In the genomic region with DNA sequence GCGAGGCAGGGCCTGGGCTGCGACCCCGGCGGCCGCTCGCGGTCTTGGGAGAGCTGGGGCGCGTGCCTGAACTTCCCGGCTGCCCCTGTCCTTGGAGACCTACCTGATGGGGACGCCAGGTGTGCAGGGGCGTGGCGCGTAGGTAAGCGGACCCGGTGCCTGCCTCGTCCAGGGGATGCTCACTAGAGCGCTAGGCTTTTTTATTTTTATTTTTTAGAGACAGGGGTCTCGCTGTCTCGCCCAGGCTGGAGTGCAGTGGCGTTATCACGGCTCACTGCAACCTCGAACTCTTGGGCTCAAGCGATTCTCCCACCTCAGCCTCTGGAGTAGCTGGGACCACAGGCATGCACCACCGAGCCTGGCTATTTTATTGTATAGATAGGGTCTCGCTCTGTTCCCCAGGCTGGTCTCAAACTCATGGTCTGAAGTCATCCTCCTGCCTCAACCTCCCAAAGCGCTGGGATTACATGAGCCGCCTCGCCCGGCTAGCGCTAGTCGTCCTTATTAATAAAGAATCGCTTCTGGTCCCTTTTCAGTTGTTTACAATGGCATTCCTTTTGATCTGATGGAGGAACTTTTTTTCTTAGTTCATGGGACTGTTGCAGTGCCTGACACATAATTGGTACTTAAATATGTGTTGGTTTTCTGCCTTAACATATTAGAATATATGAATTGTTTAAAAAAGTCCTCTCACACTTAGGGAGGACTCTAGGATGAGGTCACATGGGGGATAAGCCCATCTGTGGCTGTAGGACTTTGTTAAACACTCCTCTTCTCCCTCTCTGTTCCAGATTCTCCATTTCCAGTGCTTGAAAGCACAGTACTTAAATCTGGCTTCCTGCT, we compare ENCODE assay signal across 8 cellular contexts. TPM values are rescaled to one million over a fixed set of nuclear protein-coding genes. Genes with fewer than 3 reads are reported as not detected.
DNase-seq lines count a peak whose midpoint lies in the region; ATAC-seq and TF ChIP-seq lines count a peak whose summit lies in the region.

No MANE protein-coding gene starts in this region.

- H3K36me3 ChIP-seq in HUES48 (ENCODE audit: control insufficient read depth, insufficient read depth, low read length) (peaks cover 35% of the 10 kb centered on the region), ascending aorta (peaks cover 0 to 27% of the 10 kb centered on the region in 2 donors), liver (ENCODE audit: control insufficient read depth in 4 of 4, insufficient read depth in 3 of 4, low read depth in 1 of 4, low read length in 3 of 4) (peaks cover 0 to 14% (median 6%) of the 10 kb centered on the region in 4 donors), upper lobe of left lung (peaks cover 0 to 24% (median 8%) of the 10 kb centered on the region in 4 donors)

- no peak for ATAC-seq in upper lobe of left lung (ENCODE audit: low FRiP score in 2 of 2)
- no peak for ATAC-seq in HG03159 (IDR thresholded peaks at IDR 0.05; ENCODE audit: unreplicated experiment)

- 17% methylated on average over 33 of the region's 33 CpGs for WGBS in liver
- 11 to 18% methylated on average over 16 to 17 of the region's 33 CpGs for WGBS in upper lobe of left lung, 2 donors

- H3K4me3 ChIP-seq in HUES48 (ENCODE audit: low read depth, low read length) = peak overlapping the region; percentile 76
- H3K4me3 ChIP-seq in ascending aorta = peak overlapping the region; percentile 93 to 94
- H3K4me3 ChIP-seq in liver (ENCODE audit: low read depth in 1 of 3, low read length in 3 of 3) = peak overlapping the region; percentile 73 to 95 (median 92)
- H3K4me3 ChIP-seq in upper lobe of left lung = peak overlapping the region; percentile 56 to 91 (median 86)

- no peak for TF ChIP-seq POLR2A in upper lobe of left lung (IDR thresholded peaks at IDR 0.05)

- H3K9ac ChIP-seq in HUES48 (ENCODE audit: low read depth, low read length) (peak overlapping the region; percentile 89), liver (ENCODE audit: low read depth in 1 of 2, low read length in 2 of 2) (peak overlapping the region in 1 of 2 donors; percentile 98)

- H3K4me1 ChIP-seq in HUES48 (ENCODE audit: control insufficient read depth, insufficient read depth, low read length) = peaks cover 22% of the 10 kb centered on the region
- peaks cover 0 to 14% of the 10 kb centered on the region in 2 donors for H3K4me1 ChIP-seq in ascending aorta
- peaks cover 0 to 20% (median 2%) of the 10 kb centered on the region in 4 donors for H3K4me1 ChIP-seq in liver (ENCODE audit: control insufficient read depth in 4 of 4, insufficient read depth in 4 of 4, low read length in 3 of 4)
- H3K4me1 ChIP-seq in upper lobe of left lung = peaks cover 14 to 37% (median 16%) of the 10 kb centered on the region in 4 donors

- no peak for TF ChIP-seq RAD21 in liver (IDR thresholded peaks at IDR 0.05)

- DNase-seq in ascending aorta (ENCODE audit: low spot score in 2 of 2) (no peak), upper lobe of left lung (peak in 1 of 2 donors; percentile 13), NCI-H774 (lab: John Stamatoyannopoulos, UW) (no peak)
- DNase-seq in activated CD8-positive, alpha-beta memory T cell treated with anti-CD3 and anti-CD28 coated beads, Interleukin-2, amount 50 U/mL, for 48 hours = no peak

- H3K27me3 ChIP-seq in HUES48 (ENCODE audit: control insufficient read depth, insufficient read depth, low read length) (no peaks in the 10 kb centered on the region), ascending aorta (no peaks in the 10 kb centered on the region), liver (ENCODE audit: control insufficient read depth in 4 of 4, insufficient read depth in 4 of 4, low read length in 3 of 4) (no peaks in the 10 kb centered on the region), upper lobe of left lung (no peaks in the 10 kb centered on the region)

- TF ChIP-seq CTCF in C4-2B (conservative IDR thresholded peaks at IDR 0.05) (no peak), ascending aorta (IDR thresholded peaks at IDR 0.05) (peak in 1 of 3 experiments; percentile 4), liver (IDR thresholded peaks at IDR 0.05; ENCODE audit: low read depth, low read length, missing input control) (no peak), upper lobe of left lung (IDR thresholded peaks at IDR 0.05) (peak in 2 of 6 experiments; percentile 2 to 45)

- TF ChIP-seq EP300 in upper lobe of left lung (IDR thresholded peaks at IDR 0.05) = no peak

- intact Hi-C loops in ascending aorta (cut with DNase I) = loop anchor here (2.0 to 5.0 kb wide), 3 partner anchors 34 to 770 kb away; a partner anchor contains a TSS

- H3K9me3 ChIP-seq in HUES48 (ENCODE audit: control insufficient read depth, insufficient read depth, low read length) (no peaks in the 10 kb centered on the region), ascending aorta (no peaks in the 10 kb centered on the region), liver (ENCODE audit: control insufficient read depth in 4 of 4, low read length in 3 of 4) (no peaks in the 10 kb centered on the region), upper lobe of left lung (no peaks in the 10 kb centered on the region)

- H3K27ac ChIP-seq in C4-2B (peak overlapping the region; percentile 98), HUES48 (ENCODE audit: low read depth, low read length) (peak overlapping the region; percentile 99), ascending aorta (peak overlapping the region; percentile 99 to 100), liver (ENCODE audit: low read depth in 1 of 2, low read length in 2 of 2) (peak overlapping the region in 1 of 2 donors; percentile 99), upper lobe of left lung (peak overlapping the region; percentile 92 to 99 (median 99))

TF ChIP-seq in liver, 16 proteins besides CTCF, POLR2A, EP300 and RAD21:
- TF ChIP-seq FOXA1 (IDR thresholded peaks at IDR 0.05) (no peak), TAF1 (conservative IDR thresholded peaks at IDR 0.05) (no peak), HNF4A (conservative IDR thresholded peaks at IDR 0.05) (no peak), JUND (IDR thresholded peaks at IDR 0.05) (no peak), NR2F2 (IDR thresholded peaks at IDR 0.05) (no peak), YY1 (IDR thresholded peaks at IDR 0.05) (no peak), GABPA (IDR thresholded peaks at IDR 0.05 in 1 of 2, conservative IDR thresholded peaks at IDR 0.05 in 1 of 2) (no peak), HNF4G (IDR thresholded peaks at IDR 0.05) (no peak), SP1 (IDR thresholded peaks at IDR 0.05) (no peak), RXRA (IDR thresholded peaks at IDR 0.05) (no peak), EGR1 (IDR thresholded peaks at IDR 0.05; ENCODE audit: low read depth in 2 of 2) (no peak), FOXA2 (IDR thresholded peaks at IDR 0.05) (no peak)
- TF ChIP-seq, protein P1, sequence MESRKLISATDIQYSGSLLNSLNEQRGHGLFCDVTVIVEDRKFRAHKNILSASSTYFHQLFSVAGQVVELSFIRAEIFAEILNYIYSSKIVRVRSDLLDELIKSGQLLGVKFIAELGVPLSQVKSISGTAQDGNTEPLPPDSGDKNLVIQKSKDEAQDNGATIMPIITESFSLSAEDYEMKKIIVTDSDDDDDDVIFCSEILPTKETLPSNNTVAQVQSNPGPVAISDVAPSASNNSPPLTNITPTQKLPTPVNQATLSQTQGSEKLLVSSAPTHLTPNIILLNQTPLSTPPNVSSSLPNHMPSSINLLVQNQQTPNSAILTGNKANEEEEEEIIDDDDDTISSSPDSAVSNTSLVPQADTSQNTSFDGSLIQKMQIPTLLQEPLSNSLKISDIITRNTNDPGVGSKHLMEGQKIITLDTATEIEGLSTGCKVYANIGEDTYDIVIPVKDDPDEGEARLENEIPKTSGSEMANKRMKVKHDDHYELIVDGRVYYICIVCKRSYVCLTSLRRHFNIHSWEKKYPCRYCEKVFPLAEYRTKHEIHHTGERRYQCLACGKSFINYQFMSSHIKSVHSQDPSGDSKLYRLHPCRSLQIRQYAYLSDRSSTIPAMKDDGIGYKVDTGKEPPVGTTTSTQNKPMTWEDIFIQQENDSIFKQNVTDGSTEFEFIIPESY (IDR thresholded peaks at IDR 0.05) = no peak
- TF ChIP-seq, protein P2, sequence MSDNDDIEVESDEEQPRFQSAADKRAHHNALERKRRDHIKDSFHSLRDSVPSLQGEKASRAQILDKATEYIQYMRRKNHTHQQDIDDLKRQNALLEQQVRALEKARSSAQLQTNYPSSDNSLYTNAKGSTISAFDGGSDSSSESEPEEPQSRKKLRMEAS (IDR thresholded peaks at IDR 0.05) = no peak
- TF ChIP-seq, protein P3, sequence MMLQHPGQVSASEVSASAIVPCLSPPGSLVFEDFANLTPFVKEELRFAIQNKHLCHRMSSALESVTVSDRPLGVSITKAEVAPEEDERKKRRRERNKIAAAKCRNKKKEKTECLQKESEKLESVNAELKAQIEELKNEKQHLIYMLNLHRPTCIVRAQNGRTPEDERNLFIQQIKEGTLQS (IDR thresholded peaks at IDR 0.05) = no peak
- TF ChIP-seq, protein P4, sequence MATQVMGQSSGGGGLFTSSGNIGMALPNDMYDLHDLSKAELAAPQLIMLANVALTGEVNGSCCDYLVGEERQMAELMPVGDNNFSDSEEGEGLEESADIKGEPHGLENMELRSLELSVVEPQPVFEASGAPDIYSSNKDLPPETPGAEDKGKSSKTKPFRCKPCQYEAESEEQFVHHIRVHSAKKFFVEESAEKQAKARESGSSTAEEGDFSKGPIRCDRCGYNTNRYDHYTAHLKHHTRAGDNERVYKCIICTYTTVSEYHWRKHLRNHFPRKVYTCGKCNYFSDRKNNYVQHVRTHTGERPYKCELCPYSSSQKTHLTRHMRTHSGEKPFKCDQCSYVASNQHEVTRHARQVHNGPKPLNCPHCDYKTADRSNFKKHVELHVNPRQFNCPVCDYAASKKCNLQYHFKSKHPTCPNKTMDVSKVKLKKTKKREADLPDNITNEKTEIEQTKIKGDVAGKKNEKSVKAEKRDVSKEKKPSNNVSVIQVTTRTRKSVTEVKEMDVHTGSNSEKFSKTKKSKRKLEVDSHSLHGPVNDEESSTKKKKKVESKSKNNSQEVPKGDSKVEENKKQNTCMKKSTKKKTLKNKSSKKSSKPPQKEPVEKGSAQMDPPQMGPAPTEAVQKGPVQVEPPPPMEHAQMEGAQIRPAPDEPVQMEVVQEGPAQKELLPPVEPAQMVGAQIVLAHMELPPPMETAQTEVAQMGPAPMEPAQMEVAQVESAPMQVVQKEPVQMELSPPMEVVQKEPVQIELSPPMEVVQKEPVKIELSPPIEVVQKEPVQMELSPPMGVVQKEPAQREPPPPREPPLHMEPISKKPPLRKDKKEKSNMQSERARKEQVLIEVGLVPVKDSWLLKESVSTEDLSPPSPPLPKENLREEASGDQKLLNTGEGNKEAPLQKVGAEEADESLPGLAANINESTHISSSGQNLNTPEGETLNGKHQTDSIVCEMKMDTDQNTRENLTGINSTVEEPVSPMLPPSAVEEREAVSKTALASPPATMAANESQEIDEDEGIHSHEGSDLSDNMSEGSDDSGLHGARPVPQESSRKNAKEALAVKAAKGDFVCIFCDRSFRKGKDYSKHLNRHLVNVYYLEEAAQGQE (IDR thresholded peaks at IDR 0.05) = no peak

RNA-seq across cellular contexts. Expression of a gene that starts 0.8 kb away (rescaled TPM):
- 115 TPM for total RNA-seq in ascending aorta
- 10 to 100 TPM; 11.5 to 13.0 TPM for total RNA-seq in liver
- 1 to 10 TPM; 2.7 to 3.3 TPM for polyA plus RNA-seq in liver
- 10 to 100 TPM; 27.3 to 76.5 (median 29.5) TPM for total RNA-seq in upper lobe of left lung
